23 cellular contexts compared by ENCODE assay signal in the genomic region with DNA sequence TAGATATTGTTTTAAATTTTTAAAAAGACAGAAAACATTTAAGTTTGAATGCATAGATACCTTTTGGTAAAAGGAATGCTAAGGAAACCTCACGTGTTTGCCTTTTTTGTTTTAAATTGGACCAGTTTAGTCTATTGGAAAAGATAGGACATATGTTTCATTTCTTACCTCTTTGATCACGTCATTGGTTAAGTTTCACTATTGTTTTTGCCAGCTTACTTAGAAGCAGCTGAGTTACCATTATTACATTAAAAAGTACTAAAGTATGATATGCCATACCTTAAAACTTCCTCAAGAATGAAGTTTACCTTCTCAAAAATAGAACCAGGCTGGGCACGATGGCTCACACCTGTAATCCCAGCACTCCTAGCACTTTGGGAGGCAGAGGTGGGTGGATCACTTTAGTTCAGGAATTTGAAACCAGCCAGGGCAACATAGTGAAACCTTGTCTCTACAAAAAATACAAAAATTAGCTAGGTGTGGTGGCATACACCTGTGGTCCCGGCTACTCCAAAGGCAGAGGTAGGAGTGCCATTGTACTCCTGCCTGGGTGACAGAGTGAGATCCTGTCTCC.
"Had no signal": no experiment of that assay in that cellular context is flagged by ENCODE, and none has a peak within 500 bp of the region (broad histone marks: within the 10 kb centered on the region; RNA-seq: fewer than 3 reads in every experiment).

No MANE protein-coding gene starts in this region.

- H3K4me3 ChIP-seq: cardiac muscle cell, hepatocyte, lower lobe of right lung, prostate gland, right atrium auricular region, skin epidermis, suprapubic skin, transverse colon, vagina had no signal

- DNase-seq: activated CD4-positive, alpha-beta memory T cell treated with anti-CD3 and anti-CD28 coated beads for 36 hours; activated CD4-positive, alpha-beta T cell treated with anti-CD3 and anti-CD28 coated beads for 36 hours; activated gamma-delta T cell treated with Interleukin-2 at 50 U/mL for 16 hours; activated T-cell treated with anti-CD3 and anti-CD28 coated beads for 4 hours; effector memory CD8-positive, alpha-beta T cell; foreskin keratinocyte; left cardiac atrium; lower lobe of right lung; occipital lobe; stimulated activated CD4-positive, alpha-beta T cell treated with anti-CD3 and anti-CD28 coated beads, Interleukin-2, amount 100 ng/mL, for 48 hours; T-helper 2 cell; transverse colon had no signal

- H3K27ac Mint-ChIP-seq: activated CD4-positive, alpha-beta memory T cell treated with anti-CD3 and anti-CD28 coated beads for 36 hours; activated CD4-positive, alpha-beta T cell treated with anti-CD3 and anti-CD28 coated beads for 36 hours; activated naive CD4-positive, alpha-beta T cell treated with anti-CD3 and anti-CD28 coated beads, Interleukin-2, amount 50 U/mL, for 72 hours; activated T-helper 1 cell treated with anti-CD3 and anti-CD28 coated beads, Interleukin-12 subunit alpha, Interleukin-12 subunit beta, Interleukin-2, Interleukin-4 antibody, amounts not matched to agents 30 ng/mL and 10 ng/mL and 1 ng/mL, durations not matched to agents 14 hours and 24 hours and 36 hours; effector memory CD8-positive, alpha-beta T cell; stimulated activated naive CD8-positive, alpha-beta T cell treated with anti-CD3 and anti-CD28 coated beads, Interleukin-15, Interleukin-2, amounts not matched to agents 100 ng/mL and 50 ng/mL, for 24 hours had no signal

- H3K4me1 ChIP-seq: prostate gland had no signal

- H3K9me3 ChIP-seq: lower lobe of right lung, prostate gland, right atrium auricular region, suprapubic skin, transverse colon, vagina had no signal

- H3K27ac ChIP-seq: cardiac muscle cell, epithelial cell of prostate, foreskin keratinocyte, lower lobe of right lung, prostate gland, right atrium auricular region, skin epidermis, suprapubic skin, transverse colon, vagina had no signal

- ATAC-seq: activated CD4-positive, alpha-beta T cell treated with anti-CD3 and anti-CD28 coated beads for 36 hours; activated naive CD4-positive, alpha-beta T cell treated with anti-CD3 and anti-CD28 coated beads, Interleukin-2, amount 50 U/mL, for 72 hours; effector memory CD8-positive, alpha-beta T cell; foreskin keratinocyte; lower lobe of right lung had no signal

- H3K27me3 ChIP-seq: cardiac muscle cell, foreskin keratinocyte, hepatocyte, right atrium auricular region, suprapubic skin, transverse colon, vagina had no signal

- H3K9me3 Mint-ChIP-seq: activated CD4-positive, alpha-beta memory T cell treated with anti-CD3 and anti-CD28 coated beads for 36 hours; activated naive CD4-positive, alpha-beta T cell treated with anti-CD3 and anti-CD28 coated beads, Interleukin-2, amount 50 U/mL, for 72 hours; activated T-helper 1 cell treated with anti-CD3 and anti-CD28 coated beads, Interleukin-12 subunit alpha, Interleukin-12 subunit beta, Interleukin-2, Interleukin-4 antibody, amounts not matched to agents 30 ng/mL and 10 ng/mL and 1 ng/mL, durations not matched to agents 14 hours and 24 hours and 36 hours; effector memory CD8-positive, alpha-beta T cell; stimulated activated naive CD8-positive, alpha-beta T cell treated with anti-CD3 and anti-CD28 coated beads, Interleukin-15, Interleukin-2, amounts not matched to agents 100 ng/mL and 50 ng/mL, for 24 hours had no signal

- H3K36me3 ChIP-seq: cardiac muscle cell, lower lobe of right lung, prostate gland, right atrium auricular region, suprapubic skin, transverse colon, vagina had no signal

- H3K36me3 Mint-ChIP-seq: activated CD4-positive, alpha-beta memory T cell treated with anti-CD3 and anti-CD28 coated beads for 36 hours; activated naive CD4-positive, alpha-beta T cell treated with anti-CD3 and anti-CD28 coated beads, Interleukin-2, amount 50 U/mL, for 72 hours had no signal

- H3K4me1 Mint-ChIP-seq: activated CD4-positive, alpha-beta T cell treated with anti-CD3 and anti-CD28 coated beads for 36 hours had no signal

- H3K4me3 Mint-ChIP-seq: activated CD4-positive, alpha-beta memory T cell treated with anti-CD3 and anti-CD28 coated beads for 36 hours; activated CD4-positive, alpha-beta T cell treated with anti-CD3 and anti-CD28 coated beads for 36 hours; activated T-helper 1 cell treated with anti-CD3 and anti-CD28 coated beads, Interleukin-12 subunit alpha, Interleukin-12 subunit beta, Interleukin-2, Interleukin-4 antibody, amounts not matched to agents 30 ng/mL and 10 ng/mL and 1 ng/mL, durations not matched to agents 14 hours and 24 hours and 36 hours; effector memory CD8-positive, alpha-beta T cell; stimulated activated naive CD8-positive, alpha-beta T cell treated with anti-CD3 and anti-CD28 coated beads, Interleukin-15, Interleukin-2, amounts not matched to agents 100 ng/mL and 50 ng/mL, for 24 hours had no signal
